15 cellular contexts compared by ENCODE assay signal in genomic region chr17:32546031-32546444, GRCh38. TPM values are rescaled to one million over a fixed set of nuclear protein-coding genes. Genes with fewer than 3 reads are reported as not detected.
DNase-seq lines count a peak whose midpoint lies in the region; TF ChIP-seq lines count a peak whose summit lies in the region.
"Had no signal": no experiment of that assay in that cellular context is flagged by ENCODE, and none has a peak within 500 bp of the region (broad histone marks: within the 10 kb centered on the region; RNA-seq: fewer than 3 reads in every experiment).

No MANE protein-coding gene starts in this region.

- H3K4me3 Mint-ChIP-seq in CD14-positive monocyte, result peak overlapping the region in 1 of 2 donors; percentile 40
- H3K4me3 Mint-ChIP-seq: activated CD4-positive, alpha-beta memory T cell treated with anti-CD3 and anti-CD28 coated beads, Interleukin-2, amount 10 ng/mL, durations not matched to agents 7 days and 5 days had no signal

- H3K4me1 Mint-ChIP-seq in CD14-positive monocyte, result peaks cover 5% of the 10 kb centered on the region

- peaks cover 0 to 2% (median 2%) of the 10 kb centered on the region in 3 donors for H3K27me3 Mint-ChIP-seq in CD14-positive monocyte (ENCODE audit: low read depth in 3 of 3)
- H3K27me3 Mint-ChIP-seq: activated CD4-positive, alpha-beta memory T cell treated with anti-CD3 and anti-CD28 coated beads, Interleukin-2, amount 10 ng/mL, durations not matched to agents 7 days and 5 days had no signal

- DNase-seq in NCI-H2081 (lab: John Stamatoyannopoulos, UW) (peak; percentile 3 to 7), NCI-H2081 treated with DMSO at 0.1 percent for 48 hours (lab: John Stamatoyannopoulos, UW) (no peak), NCI-H2227 treated with DMSO at 0.1 percent for 48 hours (lab: John Stamatoyannopoulos, UW) (peak; percentile 50), head of caudate nucleus (peak; percentile 58 to 89 (median 76)), pons (ENCODE audit: low spot score) (peak; percentile 83), glomerular visceral epithelial cell (ENCODE audit: extremely low spot score) (no peak), CD14-positive monocyte (ENCODE audit: low spot score) (no peak)
- DNase-seq in stimulated activated CD4-positive, alpha-beta T cell treated with anti-CD3 and anti-CD28 coated beads, Interleukin-15, amount 100 ng/mL, for 24 hours, result no peak
- DNase-seq: activated CD4-positive, alpha-beta memory T cell treated with anti-CD3 and anti-CD28 coated beads, Interleukin-2, amount 10 ng/mL, durations not matched to agents 7 days and 5 days; activated naive CD4-positive, alpha-beta T cell treated with Interleukin-2 at 50 U/mL for 16 hours; colonic mucosa; Kasumi-1; lower lobe of right lung; NK-92 treated with Interleukin-12 subunit alpha and Interleukin-12 subunit beta, amount 100 ng/mL, for 24 hours; testis had no signal

- H3K36me3 Mint-ChIP-seq in CD14-positive monocyte, result no peaks in the 10 kb centered on the region

- TF ChIP-seq CTCF in CD14-positive monocyte (IDR thresholded peaks at IDR 0.05), result no peak

- peaks cover 0 to 3% (median 0%) of the 10 kb centered on the region in 7 donors for H3K9me3 Mint-ChIP-seq in CD14-positive monocyte
- H3K9me3 Mint-ChIP-seq: activated CD4-positive, alpha-beta memory T cell treated with anti-CD3 and anti-CD28 coated beads, Interleukin-2, amount 10 ng/mL, durations not matched to agents 7 days and 5 days had no signal

- intact Hi-C loops in head of caudate nucleus (cut with DNase I), result loop anchor here (10.0 kb wide), 1 partner anchor 51 kb away; no protein-coding TSS in a partner anchor
- intact Hi-C loops in CD14-positive monocyte (cut with micrococcal nuclease), result no loop called here

- no peak overlapping the region for H3K27ac Mint-ChIP-seq in CD14-positive monocyte
- H3K27ac Mint-ChIP-seq: activated CD4-positive, alpha-beta memory T cell treated with anti-CD3 and anti-CD28 coated beads, Interleukin-2, amount 10 ng/mL, durations not matched to agents 7 days and 5 days had no signal

RNA-seq across cellular contexts. Expression of gene CDK5R1, which starts 59.2 kb away (rescaled TPM):
- polyA plus RNA-seq in CD14-positive monocyte, result under 1 TPM; 0.44 to 0.48 TPM

Comparison
In these comparisons a context has a peak if more than half of its experiments do, and no peak if none do; other contexts are left out.
1. DNase-seq: peak in NCI-H2081 (2 of 2), NCI-H2227 treated with DMSO at 0.1 percent for 48 hours (single experiment), head of caudate nucleus (42 of 42) and pons (single experiment); none in NCI-H2081 treated with DMSO at 0.1 percent for 48 hours (single experiment), stimulated activated CD4-positive, alpha-beta T cell treated with anti-CD3 and anti-CD28 coated beads, Interleukin-15, amount 100 ng/mL, for 24 hours (single experiment), glomerular visceral epithelial cell (single experiment) and CD14-positive monocyte (single experiment).